25 cellular contexts compared by ENCODE assay signal in genomic region chr10:61931620-61932332, GRCh38. TPM values are rescaled to one million over a fixed set of nuclear protein-coding genes. Genes with fewer than 3 reads are reported as not detected.
A peak's percentile ranks its signal among the peaks of the same experiment; 100 is the strongest.
DNase-seq lines count a peak whose midpoint lies in the region; ATAC-seq, FAIRE-seq and TF ChIP-seq lines count a peak whose summit lies in the region.
"Had no signal": no experiment of that assay in that cellular context is flagged by ENCODE, and none has a peak within 500 bp of the region (broad histone marks: within the 10 kb centered on the region; RNA-seq: fewer than 3 reads in every experiment).

No MANE protein-coding gene starts in this region.

- H3K4me3 ChIP-seq in PC-3 (ENCODE audit: low read length), result no peak overlapping the region
- no peak overlapping the region for H3K4me3 ChIP-seq in astrocyte (ENCODE audit: insufficient read depth, low read depth, low read length)
- no peak overlapping the region for H3K4me3 ChIP-seq in psoas muscle
- H3K4me3 ChIP-seq: ovary, right atrium auricular region, transverse colon had no signal

- H3K36me3 ChIP-seq in PC-3 (ENCODE audit: low read depth, low read length) (peaks cover 5% of the 10 kb centered on the region; the same call in 1 of the 2 replicates), astrocyte (ENCODE audit: insufficient read depth, low read length) (peaks cover 2% of the 10 kb centered on the region), psoas muscle (ENCODE audit: insufficient read depth in 1 of 2, low read depth in 1 of 2) (no peaks in the 10 kb centered on the region)
- H3K36me3 ChIP-seq: ovary, right atrium auricular region, transverse colon had no signal

- H3K27ac ChIP-seq in PC-3 (ENCODE audit: low read length), result peak overlapping the region; percentile 9
- H3K27ac ChIP-seq in astrocyte (ENCODE audit: low read depth, low read length), result no peak overlapping the region
- no peak overlapping the region for H3K27ac ChIP-seq in psoas muscle
- H3K27ac ChIP-seq: 22Rv1, ovary, right atrium auricular region, transverse colon had no signal

- intact Hi-C loops in PC-3 (cut with micrococcal nuclease), result no loop called here
- intact Hi-C loops in psoas muscle (cut with DNase I), result no loop called here

- H3K4me1 ChIP-seq in PC-3 (ENCODE audit: insufficient read depth, low read length) (peaks cover 16% of the 10 kb centered on the region), astrocyte (ENCODE audit: insufficient read depth, low read length) (no peaks in the 10 kb centered on the region), psoas muscle (no peaks in the 10 kb centered on the region)
- H3K4me1 ChIP-seq: right atrium auricular region had no signal

- no TSS peak for BruUV-seq in PC-3 (replicated peaks; lab: Mats Ljungman, UMichigan)

- WGBS in psoas muscle, 3 donors, result 88 to 99% (median 98%) methylated on average over 6 of the region's 6 CpGs

- H3K27ac Mint-ChIP-seq in T-helper 1 cell treated with Interleukin-12 subunit alpha and Interleukin-12 subunit beta and Interleukin-4 antibody, amounts not matched to agents 30 μg/mL and 1 μg/mL, for 36 hours, result peak overlapping the region; percentile 45
- H3K27ac Mint-ChIP-seq in astrocyte (ENCODE audit: unreplicated experiment) (peak overlapping the region; percentile 7), naive B cell (peak overlapping the region in 5 of 6 donors; percentile 32 to 71 (median 49))
- H3K27ac Mint-ChIP-seq in activated naive CD4-positive, alpha-beta T cell treated with anti-CD3 and anti-CD28 coated beads, Interleukin-2, amount 10 ng/mL, durations not matched to agents 7 days and 5 days, result no peak overlapping the region
- H3K27ac Mint-ChIP-seq: HFFc6 had no signal

- H3K9me3 Mint-ChIP-seq in T-helper 1 cell treated with Interleukin-12 subunit alpha and Interleukin-12 subunit beta and Interleukin-4 antibody, amounts not matched to agents 30 μg/mL and 1 μg/mL, for 36 hours, result no peaks in the 10 kb centered on the region
- H3K9me3 Mint-ChIP-seq in astrocyte (ENCODE audit: unreplicated experiment) (peaks cover 6% of the 10 kb centered on the region), naive B cell (peaks cover 0 to 5% (median 0%) of the 10 kb centered on the region in 7 donors)
- H3K9me3 Mint-ChIP-seq in activated naive CD4-positive, alpha-beta T cell treated with anti-CD3 and anti-CD28 coated beads, Interleukin-2, amount 10 ng/mL, durations not matched to agents 7 days and 5 days, result peaks cover 3% of the 10 kb centered on the region

- ATAC-seq in PC-3, result peak; percentile 91
- ATAC-seq in naive B cell (ENCODE audit: low read depth in 2 of 2), result no peak
- no peak for ATAC-seq in psoas muscle
- ATAC-seq: left colon; natural killer cell treated with Interleukin-12 subunit alpha and Interleukin-12 subunit beta and Interleukin-15 and Interleukin-18, amount 100 ng/mL, for 72 hours had no signal

- peaks cover 52% of the 10 kb centered on the region for H3K36me3 Mint-ChIP-seq in T-helper 1 cell treated with Interleukin-12 subunit alpha and Interleukin-12 subunit beta and Interleukin-4 antibody, amounts not matched to agents 30 μg/mL and 1 μg/mL, for 36 hours (ENCODE audit: low read depth)
- H3K36me3 Mint-ChIP-seq in astrocyte (ENCODE audit: low read depth, unreplicated experiment) (peaks cover 35% of the 10 kb centered on the region), naive B cell (peaks cover 29% of the 10 kb centered on the region in 2 donors)
- peaks cover 76% of the 10 kb centered on the region for H3K36me3 Mint-ChIP-seq in activated naive CD4-positive, alpha-beta T cell treated with anti-CD3 and anti-CD28 coated beads, Interleukin-2, amount 10 ng/mL, durations not matched to agents 7 days and 5 days

- H2AFZ ChIP-seq in PC-3 (ENCODE audit: low read length) (no peak overlapping the region), astrocyte (ENCODE audit: low read depth, low read length) (no peak overlapping the region)

- peaks cover 6% of the 10 kb centered on the region; the same call in 1 of the 2 replicates for H3K9me3 ChIP-seq in PC-3 (ENCODE audit: low read length)
- H3K9me3 ChIP-seq in astrocyte (ENCODE audit: insufficient read depth, low read depth, low read length), result no peaks in the 10 kb centered on the region
- no peaks in the 10 kb centered on the region for H3K9me3 ChIP-seq in psoas muscle
- H3K9me3 ChIP-seq: ovary, right atrium auricular region, transverse colon had no signal

- H3K9me2 ChIP-seq in PC-3 (replicated peaks; ENCODE audit: low read length), result no peaks in the 10 kb centered on the region

- CTCF ChIA-PET in PC-3 (lab: Charles Lee), result no interaction called here
- CTCF ChIA-PET in activated naive CD4-positive, alpha-beta T cell treated with anti-CD3 and anti-CD28 coated beads, Interleukin-2, amount 10 ng/mL, durations not matched to agents 7 days and 5 days (lab: Charles Lee), result interaction anchor here (1.4 kb wide), 1 partner anchor 25 kb away, joined by 4 read pairs; no protein-coding TSS in a partner anchor

- no peaks in the 10 kb centered on the region for H3K27me3 Mint-ChIP-seq in T-helper 1 cell treated with Interleukin-12 subunit alpha and Interleukin-12 subunit beta and Interleukin-4 antibody, amounts not matched to agents 30 μg/mL and 1 μg/mL, for 36 hours (ENCODE audit: low read depth)
- H3K27me3 Mint-ChIP-seq in astrocyte (ENCODE audit: low read depth, unreplicated experiment), result no peaks in the 10 kb centered on the region
- H3K27me3 Mint-ChIP-seq in naive B cell, result no peaks in the 10 kb centered on the region
- no peaks in the 10 kb centered on the region for H3K27me3 Mint-ChIP-seq in activated naive CD4-positive, alpha-beta T cell treated with anti-CD3 and anti-CD28 coated beads, Interleukin-2, amount 10 ng/mL, durations not matched to agents 7 days and 5 days
- H3K27me3 Mint-ChIP-seq: natural killer cell treated with Interleukin-12 subunit alpha and Interleukin-12 subunit beta and Interleukin-15 and Interleukin-18, amount 100 ng/mL, for 72 hours had no signal

- DNase-seq in T-helper 1 cell, result no peak
- peak; percentile 95 for DNase-seq in PC-3
- peak; percentile 33 for DNase-seq in astrocyte (ENCODE audit: low read depth)
- no peak for DNase-seq in naive B cell
- DNase-seq in psoas muscle, result no peak
- no peak for DNase-seq in activated naive CD4-positive, alpha-beta T cell treated with anti-CD3 and anti-CD28 coated beads, Interleukin-2, amount 10 ng/mL, durations not matched to agents 7 days and 5 days
- no peak for DNase-seq in HuH-7.5 (ENCODE audit: low spot score)
- DNase-seq: activated CD4-positive, alpha-beta T cell treated with anti-CD3 and anti-CD28 coated beads for 4 hours; activated effector memory CD4-positive, alpha-beta T cell treated with Interleukin-2 at 50 U/mL for 16 hours; AML-193; DMS79 treated with DMSO at 0.1 percent for 48 hours; head of caudate nucleus; HFFc6; left colon; NCI-H1436 treated with DMSO at 0.1 percent for 48 hours; NCI-H526; ovary; SIG-M5; stimulated activated CD4-positive, alpha-beta T cell treated with anti-CD3 and anti-CD28 coated beads, Interleukin-12 subunit alpha, Interleukin-12 subunit beta, amount 100 ng/mL, for 4 hours; transverse colon had no signal

- H3K4me2 ChIP-seq in PC-3 (ENCODE audit: low read length) (peak overlapping the region; percentile 3; the same call in 1 of the 2 replicates), astrocyte (ENCODE audit: low read length) (no peak overlapping the region)

- no peaks in the 10 kb centered on the region for H3K79me2 ChIP-seq in PC-3 (ENCODE audit: low read length)
- peaks cover 39% of the 10 kb centered on the region for H3K79me2 ChIP-seq in astrocyte (ENCODE audit: insufficient read depth, low read length)

- H4K20me1 ChIP-seq in PC-3 (ENCODE audit: low read length) (no peaks in the 10 kb centered on the region), astrocyte (ENCODE audit: insufficient read depth, low read length) (peaks cover 9% of the 10 kb centered on the region)

- no peaks in the 10 kb centered on the region for H3K27me3 ChIP-seq in PC-3 (ENCODE audit: low read length)
- no peaks in the 10 kb centered on the region for H3K27me3 ChIP-seq in astrocyte (ENCODE audit: insufficient read depth, low read length)
- no peaks in the 10 kb centered on the region for H3K27me3 ChIP-seq in psoas muscle (ENCODE audit: insufficient read depth in 3 of 3, low read length in 2 of 3)
- H3K27me3 ChIP-seq: ovary, right atrium auricular region, transverse colon had no signal

- no peak for TF ChIP-seq CTCF in PC-3 (conservative IDR thresholded peaks at IDR 0.05; ENCODE audit: low read depth, low read length)
- TF ChIP-seq CTCF in astrocyte (IDR thresholded peaks at IDR 0.05; ENCODE audit: insufficient read depth, low read depth, low read length), result no peak
- no peak for TF ChIP-seq CTCF in psoas muscle (IDR thresholded peaks at IDR 0.05)

- peaks cover 55% of the 10 kb centered on the region for H3K4me1 Mint-ChIP-seq in T-helper 1 cell treated with Interleukin-12 subunit alpha and Interleukin-12 subunit beta and Interleukin-4 antibody, amounts not matched to agents 30 μg/mL and 1 μg/mL, for 36 hours (ENCODE audit: low read depth)
- H3K4me1 Mint-ChIP-seq in astrocyte (ENCODE audit: low read depth, unreplicated experiment) (peaks cover 4% of the 10 kb centered on the region), naive B cell (peaks cover 42 to 75% (median 58%) of the 10 kb centered on the region in 3 donors)
- peaks cover 59% of the 10 kb centered on the region for H3K4me1 Mint-ChIP-seq in activated naive CD4-positive, alpha-beta T cell treated with anti-CD3 and anti-CD28 coated beads, Interleukin-2, amount 10 ng/mL, durations not matched to agents 7 days and 5 days

- H3F3A ChIP-seq in PC-3 (ENCODE audit: low read length, unreplicated experiment), result peaks cover 8% of the 10 kb centered on the region

- POLR2A ChIA-PET in PC-3 (lab: Charles Lee; ENCODE audit: unreplicated experiment), result no interaction called here

- H3K9ac ChIP-seq in PC-3 (ENCODE audit: low read length), result no peak overlapping the region
- H3K9ac ChIP-seq in astrocyte (ENCODE audit: low read length), result no peak overlapping the region

- no peak for FAIRE-seq in astrocyte (lab: Jason Lieb, UNC)
- FAIRE-seq: HTR-8/SVneo had no signal

- H3K4me3 Mint-ChIP-seq in T-helper 1 cell treated with Interleukin-12 subunit alpha and Interleukin-12 subunit beta and Interleukin-4 antibody, amounts not matched to agents 30 μg/mL and 1 μg/mL, for 36 hours, result no peak overlapping the region
- H3K4me3 Mint-ChIP-seq in astrocyte (ENCODE audit: unreplicated experiment) (no peak overlapping the region), naive B cell (peak overlapping the region in 2 of 8 donors; percentile 9 to 47)
- H3K4me3 Mint-ChIP-seq in activated naive CD4-positive, alpha-beta T cell treated with anti-CD3 and anti-CD28 coated beads, Interleukin-2, amount 10 ng/mL, durations not matched to agents 7 days and 5 days, result no peak overlapping the region
- H3K4me3 Mint-ChIP-seq: HFFc6 had no signal

RNA-seq across cellular contexts. Expression of gene ARID5B, which starts 30.3 kb away (rescaled TPM):
- total RNA-seq in PC-3 (2014; rRNA removed) (24.5 and 26.4 TPM in 2 replicates), astrocyte (64.6 and 66.0 TPM in 2 replicates), psoas muscle (100 to 1,000 TPM in 2 of 4 donors, 10 to 100 TPM in 2; 47.7 to 166 (median 104) TPM)
- polyA plus RNA-seq in naive B cell (ENCODE audit: low read depth in 6 of 6) (100 to 1,000 TPM in 5 of 6 donors, 10 to 100 TPM in 1; 68.6 to 165 (median 122) TPM), psoas muscle (10 to 100 TPM in 2 of 3 donors, 1 to 10 TPM in 1; 8.5 to 93.0 (median 75.9) TPM)

Comparison
In these comparisons a context has a peak if more than half of its experiments do, and no peak if none do; other contexts are left out.
1. DNase-seq: peak in PC-3 (single experiment) and astrocyte (single experiment); none in T-helper 1 cell (0 of 5), naive B cell (single experiment), psoas muscle (0 of 2), activated naive CD4-positive, alpha-beta T cell treated with anti-CD3 and anti-CD28 coated beads, Interleukin-2, amount 10 ng/mL, durations not matched to agents 7 days and 5 days (single experiment) and HuH-7.5 (single experiment).